In genomic region chr16:62711797-62712196, GRCh38 we compare ENCODE assay signal across 2 cellular contexts.
TF ChIP-seq lines count a peak whose summit lies in the region.

No MANE protein-coding gene starts in this region.

TF ChIP-seq in GM23338, 12 proteins besides CTCF, POLR2A, EP300 and RAD21:
- no peak for TF ChIP-seq ZNF462 (CRISPR knock-in tag; IDR thresholded peaks at IDR 0.05)
- no peak for TF ChIP-seq POLR2AphosphoS5 (IDR thresholded peaks at IDR 0.05; ENCODE audit: low read depth)
- no peak for TF ChIP-seq CREB1 (CRISPR knock-in tag; IDR thresholded peaks at IDR 0.05; ENCODE audit: low read depth)
- TF ChIP-seq EZH2 (IDR thresholded peaks at IDR 0.05; ENCODE audit: low read depth, unreplicated experiment): no peak
- TF ChIP-seq REST (IDR thresholded peaks at IDR 0.05; ENCODE audit: unreplicated experiment): no peak
- TF ChIP-seq ZNF331 (CRISPR knock-in tag; IDR thresholded peaks at IDR 0.05; ENCODE audit: low read depth): no peak
- TF ChIP-seq NANOG (IDR thresholded peaks at IDR 0.05; ENCODE audit: borderline replicate concordance): no peak
- no peak for TF ChIP-seq STAT1 (IDR thresholded peaks at IDR 0.05; ENCODE audit: unreplicated experiment)
- no peak for TF ChIP-seq EZH2phosphoT487 (IDR thresholded peaks at IDR 0.05; ENCODE audit: unreplicated experiment)
- TF ChIP-seq JUNB (IDR thresholded peaks at IDR 0.05; ENCODE audit: unreplicated experiment): no peak
- TF ChIP-seq ETS1 (IDR thresholded peaks at IDR 0.05): no peak

TF ChIP-seq in WTC11, 78 proteins besides CTCF, POLR2A, EP300 and RAD21 (continued from another document):
- TF ChIP-seq ARID4B (CRISPR knock-in tag; IDR thresholded peaks at IDR 0.05; ENCODE audit: borderline replicate concordance) (no peak), ZNF512 (CRISPR knock-in tag; IDR thresholded peaks at IDR 0.05; ENCODE audit: borderline replicate concordance) (no peak)
